In the genomic region with DNA sequence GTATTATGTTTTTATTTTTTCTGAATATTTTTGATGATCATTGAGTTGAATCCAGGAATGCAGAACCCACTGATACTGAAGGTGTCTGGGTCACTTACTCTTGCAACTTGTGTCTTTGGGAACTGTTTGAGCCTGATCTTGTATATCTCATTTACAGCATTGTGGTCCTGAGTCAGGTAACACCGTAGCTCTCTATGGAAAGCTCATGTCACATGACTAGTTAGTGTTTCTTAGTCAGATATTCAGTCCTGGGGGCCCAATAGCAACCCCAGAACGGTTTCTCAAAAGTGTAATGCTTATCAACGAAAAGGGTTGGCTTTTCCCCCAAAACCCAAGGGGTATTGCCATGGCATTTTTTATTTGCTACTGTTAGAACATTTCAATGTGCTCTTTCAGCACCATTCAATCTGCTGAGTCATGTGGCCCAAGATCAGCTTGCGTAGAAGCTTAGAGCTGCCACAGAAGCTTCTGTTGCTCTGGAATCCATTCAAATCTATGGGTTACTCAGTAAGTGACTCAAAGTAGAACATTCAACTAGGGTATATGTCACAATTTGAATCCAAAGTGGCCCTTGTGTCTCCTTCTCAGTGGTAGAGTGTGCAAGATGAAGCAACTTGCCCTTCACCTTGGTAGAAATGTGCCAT, we compare ENCODE assay signal across 1 cellular context.
TF ChIP-seq lines count a peak whose summit lies in the region.

No MANE protein-coding gene starts in this region.

TF ChIP-seq in K562, 482 proteins besides CTCF, POLR2A, EP300 and RAD21 (continued from another document):
- TF ChIP-seq, protein P1, sequence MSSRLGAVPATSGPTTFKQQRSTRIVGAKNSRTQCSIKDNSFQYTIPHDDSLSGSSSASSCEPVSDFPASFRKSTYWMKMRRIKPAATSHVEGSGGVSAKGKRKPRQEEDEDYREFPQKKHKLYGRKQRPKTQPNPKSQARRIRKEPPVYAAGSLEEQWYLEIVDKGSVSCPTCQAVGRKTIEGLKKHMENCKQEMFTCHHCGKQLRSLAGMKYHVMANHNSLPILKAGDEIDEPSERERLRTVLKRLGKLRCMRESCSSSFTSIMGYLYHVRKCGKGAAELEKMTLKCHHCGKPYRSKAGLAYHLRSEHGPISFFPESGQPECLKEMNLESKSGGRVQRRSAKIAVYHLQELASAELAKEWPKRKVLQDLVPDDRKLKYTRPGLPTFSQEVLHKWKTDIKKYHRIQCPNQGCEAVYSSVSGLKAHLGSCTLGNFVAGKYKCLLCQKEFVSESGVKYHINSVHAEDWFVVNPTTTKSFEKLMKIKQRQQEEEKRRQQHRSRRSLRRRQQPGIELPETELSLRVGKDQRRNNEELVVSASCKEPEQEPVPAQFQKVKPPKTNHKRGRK (tag; IDR thresholded peaks at IDR 0.05) = no peak
- TF ChIP-seq MAFG (tag; conservative IDR thresholded peaks at IDR 0.05) (peak; percentile 91), DPF2 (IDR thresholded peaks at IDR 0.05) (0 out of 2 replicates have a peak, but pooled peaks have one; percentile 12), MAFK (IDR thresholded peaks at IDR 0.05; ENCODE audit: low read length) (peak; percentile 77), C11orf30 (IDR thresholded peaks at IDR 0.05; ENCODE audit: low read depth) (peak; percentile 86), MAFF (IDR thresholded peaks at IDR 0.05; ENCODE audit: low read length) (peak; percentile 85), HNRNPH1 (optimal IDR thresholded peaks at IDR 0.05; ENCODE audit: low read depth, low read length) (no peak), ZNF316 (IDR thresholded peaks at IDR 0.05) (peak; percentile 88), FOSL1 (tag; conservative IDR thresholded peaks at IDR 0.05) (0 out of 2 replicates have a peak, but pooled peaks have one; percentile 17), NFE2L1 (tag; IDR thresholded peaks at IDR 0.05; ENCODE audit: borderline replicate concordance, low read depth) (peak; percentile 75), TOE1 (IDR thresholded peaks at IDR 0.05; ENCODE audit: borderline replicate concordance) (peak; percentile 56; the same call in 1 of the 2 replicates), TOE1 (CRISPR knock-in tag; IDR thresholded peaks at IDR 0.05; ENCODE audit: borderline replicate concordance, low read depth) (no peak)
- TF ChIP-seq, protein P2, sequence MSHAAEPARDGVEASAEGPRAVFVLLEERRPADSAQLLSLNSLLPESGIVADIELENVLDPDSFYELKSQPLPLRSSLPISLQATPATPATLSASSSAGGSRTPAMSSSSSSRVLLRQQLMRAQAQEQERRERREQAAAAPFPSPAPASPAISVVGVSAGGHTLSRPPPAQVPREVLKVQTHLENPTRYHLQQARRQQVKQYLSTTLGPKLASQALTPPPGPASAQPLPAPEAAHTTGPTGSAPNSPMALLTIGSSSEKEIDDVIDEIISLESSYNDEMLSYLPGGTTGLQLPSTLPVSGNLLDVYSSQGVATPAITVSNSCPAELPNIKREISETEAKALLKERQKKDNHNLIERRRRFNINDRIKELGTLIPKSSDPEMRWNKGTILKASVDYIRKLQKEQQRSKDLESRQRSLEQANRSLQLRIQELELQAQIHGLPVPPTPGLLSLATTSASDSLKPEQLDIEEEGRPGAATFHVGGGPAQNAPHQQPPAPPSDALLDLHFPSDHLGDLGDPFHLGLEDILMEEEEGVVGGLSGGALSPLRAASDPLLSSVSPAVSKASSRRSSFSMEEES (CRISPR knock-in tag; IDR thresholded peaks at IDR 0.05) = peak; percentile 78
- TF ChIP-seq, protein P3, sequence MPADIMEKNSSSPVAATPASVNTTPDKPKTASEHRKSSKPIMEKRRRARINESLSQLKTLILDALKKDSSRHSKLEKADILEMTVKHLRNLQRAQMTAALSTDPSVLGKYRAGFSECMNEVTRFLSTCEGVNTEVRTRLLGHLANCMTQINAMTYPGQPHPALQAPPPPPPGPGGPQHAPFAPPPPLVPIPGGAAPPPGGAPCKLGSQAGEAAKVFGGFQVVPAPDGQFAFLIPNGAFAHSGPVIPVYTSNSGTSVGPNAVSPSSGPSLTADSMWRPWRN (IDR thresholded peaks at IDR 0.05; ENCODE audit: low read depth) = no peak
